In the genomic region with DNA sequence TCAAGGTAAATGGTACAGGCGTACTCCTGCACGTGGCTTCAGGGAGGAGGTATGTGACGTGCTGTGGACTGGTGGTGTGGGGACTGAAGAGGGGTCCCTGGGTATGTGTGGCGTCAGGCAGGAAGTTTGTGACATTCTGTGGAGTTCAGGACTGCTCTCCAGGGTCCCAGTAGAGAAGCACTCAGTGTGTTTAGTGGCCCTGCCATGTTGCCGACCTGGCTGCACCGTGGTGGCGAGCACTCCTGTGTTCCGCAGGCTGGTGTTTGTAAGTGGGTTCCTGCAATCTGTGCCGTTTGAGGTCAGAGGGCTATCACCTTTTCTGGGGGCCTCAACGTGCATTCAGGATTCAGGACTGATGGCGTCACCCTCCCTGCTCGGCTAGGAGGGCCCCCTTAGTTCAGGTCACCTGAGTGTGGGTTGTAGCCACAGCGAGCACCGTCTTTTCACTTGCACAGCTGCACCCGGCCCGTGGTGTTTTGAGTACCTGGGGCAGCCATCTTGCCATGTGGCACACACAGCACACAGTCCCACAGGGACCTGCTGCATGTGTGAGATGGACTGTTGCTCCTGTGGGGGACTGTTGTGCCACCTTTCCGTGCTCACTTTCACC, we compare ENCODE assay signal across 15 cellular contexts. TPM values are rescaled to one million over a fixed set of nuclear protein-coding genes. Genes with fewer than 3 reads are reported as not detected.
A peak's percentile ranks its signal among the peaks of the same experiment; 100 is the strongest.
DNase-seq lines count a peak whose midpoint lies in the region; ATAC-seq, FAIRE-seq and TF ChIP-seq lines count a peak whose summit lies in the region.
"Had no signal": no experiment of that assay in that cellular context is flagged by ENCODE, and none has a peak within 500 bp of the region (broad histone marks: within the 10 kb centered on the region; RNA-seq: fewer than 3 reads in every experiment).

No MANE protein-coding gene starts in this region.

- no peaks in the 10 kb centered on the region for H3K9me3 ChIP-seq in BLaER1 treated with 17β-estradiol and CSF1 and Interleukin-3, amounts not matched to agents 10 nM and 100 nM (replicated peaks in 1 of 11)
- H3K9me3 ChIP-seq in HEK293 (ENCODE audit: control insufficient read depth, insufficient read depth, low read depth, low read length) (no peaks in the 10 kb centered on the region), trophoblast cell (ENCODE audit: insufficient read depth, low read depth, low read length) (no peaks in the 10 kb centered on the region)
- H3K9me3 ChIP-seq: BE2C, pancreas, Peyer's patch had no signal

- H4K8ac ChIP-seq in trophoblast cell (ENCODE audit: low read depth, low read length) = no peak overlapping the region

- CTCF ChIA-PET in HEK293 (lab: Yijun Ruan, JAX) = interaction anchor here (0.6 to 5.9 kb wide), 25 partner anchors 8 to 1087 kb away, joined by 3 to 53 read pairs (median 4); a partner anchor contains a TSS

- H3K4ac ChIP-seq in trophoblast cell (ENCODE audit: low read depth, low read length) = no peak overlapping the region

- no CpG with 5 or more reads among the region's 17 CpGs for WGBS in trophoblast cell (ENCODE audit: extremely low coverage, insufficient coverage, insufficient read length)

- H3K27ac ChIP-seq in BLaER1 treated with 17β-estradiol and CSF1 and Interleukin-3, amounts not matched to agents 10 nM and 100 nM = peak overlapping the region in 5 of 11 experiments; percentile 9 to 48 (median 33); a peak in 4 of 22 replicates
- no peak overlapping the region for H3K27ac ChIP-seq in HEK293 (ENCODE audit: extremely low read depth, low read depth, low read length)
- H3K27ac ChIP-seq in caudate nucleus (ENCODE audit: low read depth, low read length) = peak overlapping the region; percentile 3
- no peak overlapping the region for H3K27ac ChIP-seq in trophoblast cell (ENCODE audit: low read depth, low read length)
- H3K27ac ChIP-seq: pancreas had no signal

- no peak for FAIRE-seq in HTR-8/SVneo (lab: Jason Lieb, UNC)
- FAIRE-seq: pancreas had no signal

- peak overlapping the region; percentile 2 for H2BK12ac ChIP-seq in trophoblast cell (ENCODE audit: low read length)

- H3K14ac ChIP-seq in trophoblast cell (ENCODE audit: low read length) = no peak overlapping the region

- no peaks in the 10 kb centered on the region for H3K27me3 ChIP-seq in BLaER1 treated with 17β-estradiol and CSF1 and Interleukin-3, amounts not matched to agents 10 nM and 100 nM
- no peaks in the 10 kb centered on the region for H3K27me3 ChIP-seq in trophoblast cell (ENCODE audit: insufficient read depth, low read length)
- H3K27me3 ChIP-seq: BE2C, pancreas, Peyer's patch had no signal

- no peak overlapping the region for H3K18ac ChIP-seq in trophoblast cell (ENCODE audit: low read length)

- POLR2A ChIA-PET in HEK293 (lab: Yijun Ruan, JAX) = interaction anchor here (0.7 to 1.1 kb wide), 2 partner anchors 27 to 186 kb away, joined by 3 to 4 read pairs; a partner anchor contains a TSS

- H4K12ac ChIP-seq in trophoblast cell (ENCODE audit: low read depth, low read length) = no peak overlapping the region

- peaks cover 58 to 100% (median 92%) of the 10 kb centered on the region in 11 experiments; a peak in 21 of 22 replicates for H4K20me1 ChIP-seq in BLaER1 treated with 17β-estradiol and CSF1 and Interleukin-3, amounts not matched to agents 10 nM and 100 nM

- H3K79me1 ChIP-seq in trophoblast cell (ENCODE audit: low read length) = peaks cover 14% of the 10 kb centered on the region

- peak overlapping the region; percentile 59 to 89 (median 82); a peak in 20 of 22 replicates for H3K4me2 ChIP-seq in BLaER1 treated with 17β-estradiol and CSF1 and Interleukin-3, amounts not matched to agents 10 nM and 100 nM
- H3K4me2 ChIP-seq in trophoblast cell (ENCODE audit: low read length) = no peak overlapping the region

- no peak for DNase-seq in caudate nucleus (lab: John Stamatoyannopoulos, UW)
- DNase-seq in trophoblast cell = no peak
- DNase-seq in NOMO-1 (lab: John Stamatoyannopoulos, UW; ENCODE audit: unreplicated experiment in 2 of 2) = no peak
- DNase-seq in AG20443 (ENCODE audit: low spot score) = no peak
- no peak for DNase-seq in HTR-8/SVneo (ENCODE audit: insufficient read length, low spot score)

- H3K36me3 ChIP-seq in BLaER1 treated with 17β-estradiol and CSF1 and Interleukin-3, amounts not matched to agents 10 nM and 100 nM = peaks cover 61 to 88% (median 68%) of the 10 kb centered on the region in 11 experiments
- H3K36me3 ChIP-seq in HEK293 (ENCODE audit: control insufficient read depth in 2 of 2, insufficient read depth in 1 of 2, low read length in 2 of 2) (peaks cover 20 to 94% of the 10 kb centered on the region in 2 experiments), trophoblast cell (ENCODE audit: control insufficient read depth in 1 of 2, insufficient read depth in 2 of 2, low read length in 2 of 2) (peaks cover 23 to 33% of the 10 kb centered on the region in 2 experiments)

- H3K4me3 ChIP-seq in BLaER1 treated with 17β-estradiol and CSF1 and Interleukin-3, amounts not matched to agents 10 nM and 100 nM = no peak overlapping the region
- no peak overlapping the region for H3K4me3 ChIP-seq in HEK293 (ENCODE audit: low read depth, low read length)
- H3K4me3 ChIP-seq in trophoblast cell (ENCODE audit: low read depth, low read length) = no peak overlapping the region
- H3K4me3 ChIP-seq: GM12878, lung, pancreas had no signal

- peak overlapping the region; percentile 7 for H4K91ac ChIP-seq in trophoblast cell (ENCODE audit: low read depth, low read length)

- H2BK120ac ChIP-seq in trophoblast cell (ENCODE audit: insufficient read depth, low read length, poor library complexity) = no peak overlapping the region

- no peak for ATAC-seq in GM19351 (IDR thresholded peaks at IDR 0.05; ENCODE audit: unreplicated experiment)

- no peak for TF ChIP-seq CTCF in HEK293 (tag by site-specific recombination; IDR thresholded peaks at IDR 0.05)

- H2AK5ac ChIP-seq in trophoblast cell (ENCODE audit: low read length) = peak overlapping the region; percentile 10

- H2AFZ ChIP-seq in trophoblast cell (ENCODE audit: insufficient read depth, low read length, poor library complexity) = no peak overlapping the region

- peaks cover 31 to 56% (median 51%) of the 10 kb centered on the region in 10 experiments for H3K4me1 ChIP-seq in BLaER1 treated with 17β-estradiol and CSF1 and Interleukin-3, amounts not matched to agents 10 nM and 100 nM
- H3K4me1 ChIP-seq in HEK293 (ENCODE audit: control insufficient read depth, insufficient read depth, low read length) (peaks cover 5% of the 10 kb centered on the region), trophoblast cell (ENCODE audit: control insufficient read depth in 1 of 2, insufficient read depth in 2 of 2, low read length in 2 of 2) (peaks cover 39 to 58% of the 10 kb centered on the region in 2 experiments)
- H3K4me1 ChIP-seq: BE2C had no signal

- peak overlapping the region in 8 of 11 experiments; percentile 18 to 63 (median 38); a peak in 8 of 22 replicates for H3K9ac ChIP-seq in BLaER1 treated with 17β-estradiol and CSF1 and Interleukin-3, amounts not matched to agents 10 nM and 100 nM
- no peak overlapping the region for H3K9ac ChIP-seq in trophoblast cell (ENCODE audit: low read length)

- no peak overlapping the region for H3K23ac ChIP-seq in trophoblast cell (ENCODE audit: low read length)

- no peak overlapping the region for H2BK5ac ChIP-seq in trophoblast cell (ENCODE audit: low read depth, low read length, poor library complexity)

- peaks cover 2% of the 10 kb centered on the region for H3K79me2 ChIP-seq in trophoblast cell (ENCODE audit: control insufficient read depth, insufficient read depth, low read length, poor library complexity)

TF ChIP-seq in HEK293, 187 proteins besides CTCF, POLR2A, EP300 and RAD21:
- TF ChIP-seq, protein P1, sequence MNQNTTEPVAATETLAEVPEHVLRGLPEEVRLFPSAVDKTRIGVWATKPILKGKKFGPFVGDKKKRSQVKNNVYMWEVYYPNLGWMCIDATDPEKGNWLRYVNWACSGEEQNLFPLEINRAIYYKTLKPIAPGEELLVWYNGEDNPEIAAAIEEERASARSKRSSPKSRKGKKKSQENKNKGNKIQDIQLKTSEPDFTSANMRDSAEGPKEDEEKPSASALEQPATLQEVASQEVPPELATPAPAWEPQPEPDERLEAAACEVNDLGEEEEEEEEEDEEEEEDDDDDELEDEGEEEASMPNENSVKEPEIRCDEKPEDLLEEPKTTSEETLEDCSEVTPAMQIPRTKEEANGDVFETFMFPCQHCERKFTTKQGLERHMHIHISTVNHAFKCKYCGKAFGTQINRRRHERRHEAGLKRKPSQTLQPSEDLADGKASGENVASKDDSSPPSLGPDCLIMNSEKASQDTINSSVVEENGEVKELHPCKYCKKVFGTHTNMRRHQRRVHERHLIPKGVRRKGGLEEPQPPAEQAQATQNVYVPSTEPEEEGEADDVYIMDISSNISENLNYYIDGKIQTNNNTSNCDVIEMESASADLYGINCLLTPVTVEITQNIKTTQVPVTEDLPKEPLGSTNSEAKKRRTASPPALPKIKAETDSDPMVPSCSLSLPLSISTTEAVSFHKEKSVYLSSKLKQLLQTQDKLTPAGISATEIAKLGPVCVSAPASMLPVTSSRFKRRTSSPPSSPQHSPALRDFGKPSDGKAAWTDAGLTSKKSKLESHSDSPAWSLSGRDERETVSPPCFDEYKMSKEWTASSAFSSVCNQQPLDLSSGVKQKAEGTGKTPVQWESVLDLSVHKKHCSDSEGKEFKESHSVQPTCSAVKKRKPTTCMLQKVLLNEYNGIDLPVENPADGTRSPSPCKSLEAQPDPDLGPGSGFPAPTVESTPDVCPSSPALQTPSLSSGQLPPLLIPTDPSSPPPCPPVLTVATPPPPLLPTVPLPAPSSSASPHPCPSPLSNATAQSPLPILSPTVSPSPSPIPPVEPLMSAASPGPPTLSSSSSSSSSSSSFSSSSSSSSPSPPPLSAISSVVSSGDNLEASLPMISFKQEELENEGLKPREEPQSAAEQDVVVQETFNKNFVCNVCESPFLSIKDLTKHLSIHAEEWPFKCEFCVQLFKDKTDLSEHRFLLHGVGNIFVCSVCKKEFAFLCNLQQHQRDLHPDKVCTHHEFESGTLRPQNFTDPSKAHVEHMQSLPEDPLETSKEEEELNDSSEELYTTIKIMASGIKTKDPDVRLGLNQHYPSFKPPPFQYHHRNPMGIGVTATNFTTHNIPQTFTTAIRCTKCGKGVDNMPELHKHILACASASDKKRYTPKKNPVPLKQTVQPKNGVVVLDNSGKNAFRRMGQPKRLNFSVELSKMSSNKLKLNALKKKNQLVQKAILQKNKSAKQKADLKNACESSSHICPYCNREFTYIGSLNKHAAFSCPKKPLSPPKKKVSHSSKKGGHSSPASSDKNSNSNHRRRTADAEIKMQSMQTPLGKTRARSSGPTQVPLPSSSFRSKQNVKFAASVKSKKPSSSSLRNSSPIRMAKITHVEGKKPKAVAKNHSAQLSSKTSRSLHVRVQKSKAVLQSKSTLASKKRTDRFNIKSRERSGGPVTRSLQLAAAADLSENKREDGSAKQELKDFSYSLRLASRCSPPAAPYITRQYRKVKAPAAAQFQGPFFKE (tag by site-specific recombination; IDR thresholded peaks at IDR 0.05; ENCODE audit: borderline replicate concordance) = 0 out of 2 replicates have a peak, but pooled peaks have one; percentile 45
- TF ChIP-seq SCRT2 (tag by site-specific recombination; IDR thresholded peaks at IDR 0.05) (0 out of 2 replicates have a peak, but pooled peaks have one; percentile 95), ZNF621 (tag by site-specific recombination; IDR thresholded peaks at IDR 0.05) (no peak)

RNA-seq across cellular contexts. Expression of a gene that starts 26.5 kb away (rescaled TPM):
- 21.0 and 21.1 TPM in 2 replicates for polyA plus RNA-seq in trophoblast cell (2013)

RNA-seq across cellular contexts. Expression of a gene that starts 26.6 kb away (rescaled TPM):
- polyA plus RNA-seq in trophoblast cell (2013) = 8.1 and 8.8 TPM in 2 replicates

RNA-seq across cellular contexts. Expression of a gene that starts 53.7 kb away (rescaled TPM):
- polyA plus RNA-seq in trophoblast cell (2013) = not detected in 2 replicates
- polyA plus RNA-seq: esophagus, GM12878, lung, pancreas, urinary bladder had no signal
